Comparison of ENCODE assay signal across 8 cellular contexts in genomic region chr17:57995076-57995956, GRCh38. TPM values are rescaled to one million over a fixed set of nuclear protein-coding genes. Genes with fewer than 3 reads are reported as not detected.
DNase-seq lines count a peak whose midpoint lies in the region; ATAC-seq and TF ChIP-seq lines count a peak whose summit lies in the region.

No MANE protein-coding gene starts in this region.

- peak overlapping the region; percentile 47 for H3K27ac ChIP-seq in endodermal cell (ENCODE audit: low read depth, low read length)

- no peak overlapping the region for H3K4me3 Mint-ChIP-seq in endodermal cell
- H3K4me3 Mint-ChIP-seq in mesothelial cell of epicardium: no peak overlapping the region

- H3K4me1 Mint-ChIP-seq in endodermal cell (peaks cover 46% of the 10 kb centered on the region), mesothelial cell of epicardium (peaks cover 11% of the 10 kb centered on the region)

- peaks cover 14% of the 10 kb centered on the region for H3K4me1 ChIP-seq in endodermal cell (ENCODE audit: control insufficient read depth, insufficient read depth, low read length)

- TF ChIP-seq CTCF in endodermal cell (conservative IDR thresholded peaks at IDR 0.05) (peak; percentile 80), mesothelial cell of epicardium (IDR thresholded peaks at IDR 0.05; ENCODE audit: unreplicated experiment) (peak; percentile 76)

- ATAC-seq in HG03439 (IDR thresholded peaks at IDR 0.05; ENCODE audit: unreplicated experiment): peak; percentile 62
- peak; percentile 85 for ATAC-seq in stimulated activated naive CD8-positive, alpha-beta T cell treated with anti-CD3 and anti-CD28 coated beads, Interleukin-15, Interleukin-2, amounts not matched to agents 100 U/mL and 50 U/mL, for 24 hours

- peak in 3 of 4 experiments; percentile 10 to 12 (median 11) for DNase-seq in activated CD4-positive, CD25-positive, alpha-beta regulatory T cell (lab: John Stamatoyannopoulos, UW)
- no peak for DNase-seq in activated CD4-positive, CD25-positive, alpha-beta regulatory T cell treated with anti-CD3 and anti-CD28 coated beads, Interleukin-2, amount 50 U/mL, for 72 hours
- DNase-seq in NCI-H748 (lab: John Stamatoyannopoulos, UW; ENCODE audit: unreplicated experiment) (peak; percentile 84), endodermal cell (peak; percentile 91), mesothelial cell of epicardium (ENCODE audit: low spot score in 2 of 2, unreplicated experiment in 2 of 2) (peak in 1 of 2 experiments; percentile 46)
- peak; percentile 61 to 72 for DNase-seq in activated CD4-positive, alpha-beta T cell treated with anti-CD3 and anti-CD28 coated beads, Interleukin-2, amount 50 U/mL, for 48 hours
- DNase-seq in stimulated activated naive CD8-positive, alpha-beta T cell treated with anti-CD3 and anti-CD28 coated beads, Interleukin-15, Interleukin-2, amounts not matched to agents 100 U/mL and 50 U/mL, for 24 hours: peak; percentile 50

- peaks cover 40% of the 10 kb centered on the region for H3K36me3 ChIP-seq in endodermal cell (ENCODE audit: control insufficient read depth, insufficient read depth, low read length)

- no peak overlapping the region for H3K4me3 ChIP-seq in endodermal cell (ENCODE audit: low read length)

- H3K36me3 Mint-ChIP-seq in endodermal cell (ENCODE audit: low read depth) (peaks cover 25% of the 10 kb centered on the region), mesothelial cell of epicardium (peaks cover 7% of the 10 kb centered on the region)

- H3K27me3 Mint-ChIP-seq in endodermal cell (ENCODE audit: insufficient read depth) (no peaks in the 10 kb centered on the region), mesothelial cell of epicardium (ENCODE audit: low read depth) (no peaks in the 10 kb centered on the region)

- H3K9me3 Mint-ChIP-seq in endodermal cell (no peaks in the 10 kb centered on the region), mesothelial cell of epicardium (no peaks in the 10 kb centered on the region)

- H3K27me3 ChIP-seq in endodermal cell (ENCODE audit: control insufficient read depth, insufficient read depth, low read length, poor library complexity, severe bottlenecking): no peaks in the 10 kb centered on the region

- H3K27ac Mint-ChIP-seq in endodermal cell (peak overlapping the region; percentile 47), mesothelial cell of epicardium (peak overlapping the region; percentile 49)

- 72 to 74% methylated on average over 4 of the region's 4 CpGs for WGBS in endodermal cell (ENCODE audit: insufficient coverage in 1 of 2, insufficient read length in 1 of 2), 2 experiments

- no peaks in the 10 kb centered on the region for H3K9me3 ChIP-seq in endodermal cell (ENCODE audit: control insufficient read depth, low read length)

- H3K9ac ChIP-seq in endodermal cell (ENCODE audit: extremely low read depth, low read length, poor library complexity, severe bottlenecking): no peak overlapping the region

RNA-seq across cellular contexts. Expression of gene VEZF1, which starts 7.3 kb away (rescaled TPM):
- total RNA-seq in endodermal cell: 10 to 100 TPM; 50.3 to 59.3 TPM
- 143 TPM for polyA plus RNA-seq in endodermal cell (2013, experiment 1 of 2)
- polyA plus RNA-seq in endodermal cell (2013, experiment 2 of 2): 140 TPM
- 80.6 to 84.9 TPM (median 82.5 TPM) in 3 replicates for total RNA-seq in mesothelial cell of epicardium

RNA-seq across cellular contexts. Expression of gene SRSF1, which starts 11.7 kb away (rescaled TPM):
- total RNA-seq in endodermal cell (100 to 1,000 TPM; 339 to 361 TPM), mesothelial cell of epicardium (258 to 267 TPM (median 264 TPM) in 3 replicates)
- polyA plus RNA-seq in endodermal cell (2013, experiment 1 of 2): 250 TPM
- 209 TPM for polyA plus RNA-seq in endodermal cell (2013, experiment 2 of 2)

RNA-seq across cellular contexts. Expression of gene CUEDC1, which starts 40.1 kb away (rescaled TPM):
- total RNA-seq in endodermal cell: 10 to 100 TPM; 11.0 to 18.7 TPM
- 43.5 TPM for polyA plus RNA-seq in endodermal cell (2013, experiment 1 of 2)
- 39.6 TPM for polyA plus RNA-seq in endodermal cell (2013, experiment 2 of 2)
- total RNA-seq in mesothelial cell of epicardium: 37.0 to 38.7 TPM (median 37.8 TPM) in 3 replicates
